In genomic region chr11:64777449-64778222, GRCh38 we compare ENCODE assay signal across 8 cellular contexts. TPM values are rescaled to one million over a fixed set of nuclear protein-coding genes. Genes with fewer than 3 reads are reported as not detected.
DNase-seq lines count a peak whose midpoint lies in the region; ATAC-seq and TF ChIP-seq lines count a peak whose summit lies in the region.

No MANE protein-coding gene starts in this region.

- peak; percentile 26 for ATAC-seq in HG03280 (IDR thresholded peaks at IDR 0.05; ENCODE audit: unreplicated experiment)
- peak; percentile 42 for ATAC-seq in mucosa of descending colon
- no peak for ATAC-seq in HG02870 (IDR thresholded peaks at IDR 0.05; ENCODE audit: unreplicated experiment)

- no peak for TF ChIP-seq CTCF in mucosa of descending colon (IDR thresholded peaks at IDR 0.05)

- H3K4me3 ChIP-seq in mucosa of descending colon = peak overlapping the region; percentile 99

- intact Hi-C loops in mucosa of descending colon (cut with DNase I, micrococcal nuclease) = no loop called here

- no peaks in the 10 kb centered on the region for H3K9me3 ChIP-seq in mucosa of descending colon

- peaks cover 20% of the 10 kb centered on the region for H3K4me1 ChIP-seq in mucosa of descending colon (ENCODE audit: low read depth)

- peak overlapping the region; percentile 98 for H3K27ac ChIP-seq in epithelial cell of prostate

- peak; percentile 21 for TF ChIP-seq POLR2A in GM10847 (IDR thresholded peaks at IDR 0.05; ENCODE audit: extremely low read depth, insufficient read length)

- peaks cover 13% of the 10 kb centered on the region for H3K36me3 ChIP-seq in mucosa of descending colon (ENCODE audit: low read depth)

- DNase-seq in NOMO-1 treated with DMSO at 0.1 percent for 48 hours (lab: John Stamatoyannopoulos, UW; ENCODE audit: unreplicated experiment) (peak; percentile 67), activated T-cell treated with anti-CD3 and anti-CD28 coated beads for 4 hours (peak; percentile 65), epithelial cell of prostate (ENCODE audit: low read depth, low spot score) (peak; percentile 57), mucosa of descending colon (peak; percentile 87 to 88 (median 88))
- peak; percentile 64 to 74 for DNase-seq in stimulated activated CD8-positive, alpha-beta memory T cell treated with anti-CD3 and anti-CD28 coated beads, Interleukin-2, amount 100 ng/mL, for 1 hour (ENCODE audit: low read depth in 2 of 2)

RNA-seq across cellular contexts. Expression of gene SF1, which starts 0.7 kb away (rescaled TPM):
- 100 to 1,000 TPM; 223 to 317 (median 241) TPM for total RNA-seq in mucosa of descending colon

RNA-seq across cellular contexts. Expression of gene PYGM, which starts 17.9 kb away (rescaled TPM):
- total RNA-seq in mucosa of descending colon = 10 to 100 TPM in 1 of 3 donors, 1 to 10 TPM in 2; 2.0 to 21.1 (median 2.8) TPM

RNA-seq across cellular contexts. Expression of gene MAP4K2, which starts 25.4 kb away (rescaled TPM):
- total RNA-seq in mucosa of descending colon = 10 to 100 TPM in 2 of 3 donors, 1 to 10 TPM in 1; 8.7 to 16.8 (median 14.1) TPM

RNA-seq across cellular contexts. Expression of gene MEN1, which starts 32.7 kb away (rescaled TPM):
- 10 to 100 TPM; 19.3 to 26.4 (median 21.9) TPM for total RNA-seq in mucosa of descending colon

RNA-seq across cellular contexts. Expression of gene RASGRP2, which starts 33.7 kb away (rescaled TPM):
- 10 to 100 TPM in 1 of 3 donors, 1 to 10 TPM in 2; 3.3 to 25.6 (median 9.7) TPM for total RNA-seq in mucosa of descending colon
